Comparison of ENCODE assay signal across 28 cellular contexts in genomic region chr19:48379058-48379457, GRCh38. TPM values are rescaled to one million over a fixed set of nuclear protein-coding genes. Genes with fewer than 3 reads are reported as not detected.
DNase-seq lines count a peak whose midpoint lies in the region; ATAC-seq and TF ChIP-seq lines count a peak whose summit lies in the region.
"Had no signal": no experiment of that assay in that cellular context is flagged by ENCODE, and none has a peak within 500 bp of the region (broad histone marks: within the 10 kb centered on the region; RNA-seq: fewer than 3 reads in every experiment).

No MANE protein-coding gene starts in this region.

- H3K27me3 ChIP-seq in MM.1S (replicated peaks; ENCODE audit: insufficient read depth, low read length), result no peaks in the 10 kb centered on the region
- H3K27me3 ChIP-seq: BLaER1 treated with 17β-estradiol and CSF1 and Interleukin-3, amounts not matched to agents 10 nM and 100 nM; foreskin keratinocyte; heart right ventricle; SJSA1 had no signal

- POLR2A ChIA-PET in activated naive CD8-positive, alpha-beta T cell treated with anti-CD3 and anti-CD28 coated beads, Interleukin-2, amount 10 ng/mL, durations not matched to agents 7 days and 5 days (lab: Charles Lee), result no interaction called here

- H3K4me3 Mint-ChIP-seq in activated naive CD8-positive, alpha-beta T cell treated with anti-CD3 and anti-CD28 coated beads, Interleukin-2, amount 10 ng/mL, durations not matched to agents 7 days and 5 days, result no peak overlapping the region
- no peak overlapping the region for H3K4me3 Mint-ChIP-seq in activated naive CD8-positive, alpha-beta T cell treated with anti-CD3 and anti-CD28 coated beads for 36 hours
- no peak overlapping the region for H3K4me3 Mint-ChIP-seq in chondrocyte (ENCODE audit: unreplicated experiment)
- H3K4me3 Mint-ChIP-seq: activated CD4-positive, alpha-beta memory T cell treated with anti-CD3 and anti-CD28 coated beads, Interleukin-2, amount 10 ng/mL, durations not matched to agents 7 days and 5 days; effector memory CD8-positive, alpha-beta T cell; type B pancreatic cell had no signal

- no peak overlapping the region for H2AFZ ChIP-seq in MM.1S (ENCODE audit: low read length)

- TF ChIP-seq CTCF in MM.1S (IDR thresholded peaks at IDR 0.05; ENCODE audit: low read length), result no peak
- TF ChIP-seq CTCF in chondrocyte (IDR thresholded peaks at IDR 0.05), result no peak

- no peaks in the 10 kb centered on the region for H4K20me1 ChIP-seq in MM.1S (ENCODE audit: insufficient read depth, low read length)

- H3K27ac Mint-ChIP-seq in activated naive CD8-positive, alpha-beta T cell treated with anti-CD3 and anti-CD28 coated beads, Interleukin-2, amount 10 ng/mL, durations not matched to agents 7 days and 5 days, result no peak overlapping the region
- no peak overlapping the region for H3K27ac Mint-ChIP-seq in activated naive CD8-positive, alpha-beta T cell treated with anti-CD3 and anti-CD28 coated beads for 36 hours
- peak overlapping the region; percentile 71 for H3K27ac Mint-ChIP-seq in chondrocyte (ENCODE audit: unreplicated experiment)
- H3K27ac Mint-ChIP-seq: activated CD4-positive, alpha-beta memory T cell treated with anti-CD3 and anti-CD28 coated beads, Interleukin-2, amount 10 ng/mL, durations not matched to agents 7 days and 5 days; effector memory CD8-positive, alpha-beta T cell; type B pancreatic cell had no signal

- H3K27me3 Mint-ChIP-seq in activated naive CD8-positive, alpha-beta T cell treated with anti-CD3 and anti-CD28 coated beads, Interleukin-2, amount 10 ng/mL, durations not matched to agents 7 days and 5 days, result no peaks in the 10 kb centered on the region
- H3K27me3 Mint-ChIP-seq in activated naive CD8-positive, alpha-beta T cell treated with anti-CD3 and anti-CD28 coated beads for 36 hours, result no peaks in the 10 kb centered on the region
- H3K27me3 Mint-ChIP-seq in chondrocyte (ENCODE audit: low read depth), result no peaks in the 10 kb centered on the region
- H3K27me3 Mint-ChIP-seq: activated CD4-positive, alpha-beta memory T cell treated with anti-CD3 and anti-CD28 coated beads, Interleukin-2, amount 10 ng/mL, durations not matched to agents 7 days and 5 days; effector memory CD8-positive, alpha-beta T cell; type B pancreatic cell had no signal

- H3K36me3 Mint-ChIP-seq in activated naive CD8-positive, alpha-beta T cell treated with anti-CD3 and anti-CD28 coated beads, Interleukin-2, amount 10 ng/mL, durations not matched to agents 7 days and 5 days, result peaks cover 8% of the 10 kb centered on the region
- H3K36me3 Mint-ChIP-seq in activated naive CD8-positive, alpha-beta T cell treated with anti-CD3 and anti-CD28 coated beads for 36 hours, result peaks cover 12% of the 10 kb centered on the region
- peaks cover 16% of the 10 kb centered on the region for H3K36me3 Mint-ChIP-seq in chondrocyte (ENCODE audit: low read depth)

- ATAC-seq in activated naive CD8-positive, alpha-beta T cell treated with anti-CD3 and anti-CD28 coated beads, Interleukin-2, amount 10 ng/mL, durations not matched to agents 7 days and 5 days (ENCODE audit: low read depth), result peak; percentile 58
- ATAC-seq in GM21737 (IDR thresholded peaks at IDR 0.05; ENCODE audit: unreplicated experiment), result no peak
- ATAC-seq in HG03280 (IDR thresholded peaks at IDR 0.05; ENCODE audit: unreplicated experiment), result no peak
- ATAC-seq: activated CD4-positive, CD25-positive, alpha-beta regulatory T cell treated with anti-CD3 and anti-CD28 coated beads, Interleukin-2, amount 50 U/mL, for 24 hours; effector memory CD8-positive, alpha-beta T cell; foreskin keratinocyte; heart right ventricle had no signal

- H3K4me1 ChIP-seq in MM.1S (ENCODE audit: low read length), result peaks cover 36% of the 10 kb centered on the region
- H3K4me1 ChIP-seq: foreskin keratinocyte, heart right ventricle, SJSA1 had no signal

- no peak for DNase-seq in activated naive CD8-positive, alpha-beta T cell treated with anti-CD3 and anti-CD28 coated beads, Interleukin-2, amount 10 ng/mL, durations not matched to agents 7 days and 5 days
- DNase-seq in activated naive CD8-positive, alpha-beta T cell treated with anti-CD3 and anti-CD28 coated beads for 36 hours, result no peak
- DNase-seq in MM.1S (peak; percentile 73), chondrocyte (ENCODE audit: low spot score) (no peak), mucosa of gallbladder (ENCODE audit: low spot score) (no peak), dermis blood vessel endothelial cell (no peak)
- DNase-seq: activated CD4-positive, alpha-beta memory T cell treated with anti-CD3 and anti-CD28 coated beads, Interleukin-2, amount 10 ng/mL, durations not matched to agents 7 days and 5 days; activated gamma-delta T cell treated with Interleukin-2 at 50 U/mL for 16 hours; DMS79 treated with DMSO at 0.1 percent for 48 hours; effector memory CD8-positive, alpha-beta T cell; foreskin keratinocyte; heart right ventricle; NCI-H2029 treated with DMSO at 0.1 percent for 48 hours; NCI-H748 treated with DMSO at 0.1 percent for 48 hours; right cardiac atrium; stimulated activated CD4-positive, alpha-beta T cell treated with anti-CD3 and anti-CD28 coated beads, Interleukin-4, amount 100 ng/mL, for 1 hour had no signal

- H3K4me2 ChIP-seq in MM.1S (ENCODE audit: low read depth, low read length), result peak overlapping the region; percentile 40; the same call in 1 of the 2 replicates

- no peaks in the 10 kb centered on the region for H3K9me3 Mint-ChIP-seq in activated naive CD8-positive, alpha-beta T cell treated with anti-CD3 and anti-CD28 coated beads, Interleukin-2, amount 10 ng/mL, durations not matched to agents 7 days and 5 days
- no peaks in the 10 kb centered on the region for H3K9me3 Mint-ChIP-seq in activated naive CD8-positive, alpha-beta T cell treated with anti-CD3 and anti-CD28 coated beads for 36 hours
- no peaks in the 10 kb centered on the region for H3K9me3 Mint-ChIP-seq in chondrocyte (ENCODE audit: low read depth)
- H3K9me3 Mint-ChIP-seq: activated CD4-positive, alpha-beta memory T cell treated with anti-CD3 and anti-CD28 coated beads, Interleukin-2, amount 10 ng/mL, durations not matched to agents 7 days and 5 days; effector memory CD8-positive, alpha-beta T cell; type B pancreatic cell had no signal

- no peaks in the 10 kb centered on the region for H3K9me2 ChIP-seq in MM.1S (replicated peaks; ENCODE audit: insufficient read depth, low read length)

- peak overlapping the region; percentile 7; the same call in 1 of the 2 replicates for H3K4me3 ChIP-seq in MM.1S (ENCODE audit: low read length)
- H3K4me3 ChIP-seq: BLaER1 treated with 17β-estradiol and CSF1 and Interleukin-3, amounts not matched to agents 10 nM and 100 nM; coronary artery; heart right ventricle; SJSA1 had no signal

- peaks cover 6% of the 10 kb centered on the region for H3K4me1 Mint-ChIP-seq in activated naive CD8-positive, alpha-beta T cell treated with anti-CD3 and anti-CD28 coated beads, Interleukin-2, amount 10 ng/mL, durations not matched to agents 7 days and 5 days
- no peaks in the 10 kb centered on the region for H3K4me1 Mint-ChIP-seq in activated naive CD8-positive, alpha-beta T cell treated with anti-CD3 and anti-CD28 coated beads for 36 hours
- H3K4me1 Mint-ChIP-seq in chondrocyte (ENCODE audit: low read depth), result no peaks in the 10 kb centered on the region
- H3K4me1 Mint-ChIP-seq: activated CD4-positive, alpha-beta memory T cell treated with anti-CD3 and anti-CD28 coated beads, Interleukin-2, amount 10 ng/mL, durations not matched to agents 7 days and 5 days had no signal

- peak overlapping the region; percentile 40 for H3K9ac ChIP-seq in MM.1S (ENCODE audit: low read length)
- H3K9ac ChIP-seq: BLaER1 treated with 17β-estradiol and CSF1 and Interleukin-3, amounts not matched to agents 10 nM and 100 nM had no signal

- H3K9me3 ChIP-seq in MM.1S (replicated peaks; ENCODE audit: insufficient read depth, low read length), result no peaks in the 10 kb centered on the region
- H3K9me3 ChIP-seq: BLaER1 treated with 17β-estradiol and CSF1 and Interleukin-3, amounts not matched to agents 10 nM and 100 nM; heart right ventricle; SJSA1 had no signal

- H3F3A ChIP-seq in MM.1S (ENCODE audit: insufficient read depth, low read length), result peaks cover 60% of the 10 kb centered on the region

- H3K27ac ChIP-seq in MM.1S (ENCODE audit: low read length), result peak overlapping the region; percentile 95
- H3K27ac ChIP-seq: coronary artery, foreskin keratinocyte, heart right ventricle, HL-60, SJSA1 had no signal

- peaks cover 12% of the 10 kb centered on the region; the same call in 1 of the 2 replicates for H3K36me3 ChIP-seq in MM.1S (replicated peaks; ENCODE audit: insufficient read depth, low read length)

- H3K79me2 ChIP-seq in MM.1S (ENCODE audit: low read length), result peaks cover 24% of the 10 kb centered on the region

RNA-seq across cellular contexts. Expression of gene KDELR1, which starts 12.3 kb away (rescaled TPM):
- 10 to 100 TPM; 75.8 to 75.9 TPM for total RNA-seq in activated naive CD8-positive, alpha-beta T cell treated with anti-CD3 and anti-CD28 coated beads, Interleukin-2, amount 10 ng/mL, durations not matched to agents 7 days and 5 days
- total RNA-seq in activated naive CD8-positive, alpha-beta T cell treated with anti-CD3 and anti-CD28 coated beads for 36 hours, result 10 to 100 TPM; 72.5 to 73.9 TPM
- total RNA-seq in chondrocyte (251 to 261 TPM (median 251 TPM) in 3 replicates), mucosa of gallbladder (205 TPM), dermis blood vessel endothelial cell (37.6 and 70.8 TPM in 2 replicates)

RNA-seq across cellular contexts. Expression of gene GRIN2D, which starts 14.4 kb away (rescaled TPM):
- under 1 TPM; 0.14 to 0.17 TPM for total RNA-seq in activated naive CD8-positive, alpha-beta T cell treated with anti-CD3 and anti-CD28 coated beads, Interleukin-2, amount 10 ng/mL, durations not matched to agents 7 days and 5 days
- under 1 TPM; 0.28 to 0.29 TPM for total RNA-seq in activated naive CD8-positive, alpha-beta T cell treated with anti-CD3 and anti-CD28 coated beads for 36 hours
- 2.4 to 5.1 TPM (median 4.9 TPM) in 3 replicates for total RNA-seq in chondrocyte
- total RNA-seq in mucosa of gallbladder, result 0.69 TPM
- total RNA-seq in dermis blood vessel endothelial cell, result 0.51 and 0.79 TPM in 2 replicates

RNA-seq across cellular contexts. Expression of gene SYNGR4, which starts 14.9 kb away (rescaled TPM):
- total RNA-seq in activated naive CD8-positive, alpha-beta T cell treated with anti-CD3 and anti-CD28 coated beads, Interleukin-2, amount 10 ng/mL, durations not matched to agents 7 days and 5 days, result under 1 TPM in 1 of 2 experiments, not detected in 1; 0.30 TPM
- under 1 TPM in 1 of 2 experiments, not detected in 1; 0.31 TPM for total RNA-seq in activated naive CD8-positive, alpha-beta T cell treated with anti-CD3 and anti-CD28 coated beads for 36 hours
- total RNA-seq in chondrocyte (not detected in 3 replicates), mucosa of gallbladder (not detected), dermis blood vessel endothelial cell (not detected in 2 replicates)
- total RNA-seq: bronchial epithelial cell; heart right ventricle; lung microvascular endothelial cell; right cardiac atrium; SJSA1; subcutaneous adipose tissue; T-helper 1 cell treated with Interleukin-12 subunit alpha and Interleukin-12 subunit beta and Interleukin-4 antibody, amounts not matched to agents 30 ng/mL and 1 ng/mL, for 36 hours had no signal

RNA-seq across cellular contexts. Expression of gene TMEM143, which starts 15.3 kb away (rescaled TPM):
- 10 to 100 TPM; 24.8 to 26.1 TPM for total RNA-seq in activated naive CD8-positive, alpha-beta T cell treated with anti-CD3 and anti-CD28 coated beads, Interleukin-2, amount 10 ng/mL, durations not matched to agents 7 days and 5 days
- total RNA-seq in activated naive CD8-positive, alpha-beta T cell treated with anti-CD3 and anti-CD28 coated beads for 36 hours, result 10 to 100 TPM; 15.5 to 16.6 TPM
- total RNA-seq in chondrocyte, result 5.4 to 14.0 TPM (median 10.1 TPM) in 3 replicates
- total RNA-seq in mucosa of gallbladder, result 18.0 TPM
- 1.9 and 3.8 TPM in 2 replicates for total RNA-seq in dermis blood vessel endothelial cell

RNA-seq across cellular contexts. Expression of gene EMP3, which starts 53.7 kb away (rescaled TPM):
- total RNA-seq in activated naive CD8-positive, alpha-beta T cell treated with anti-CD3 and anti-CD28 coated beads, Interleukin-2, amount 10 ng/mL, durations not matched to agents 7 days and 5 days, result 100 to 1,000 TPM; 285 to 303 TPM
- 100 to 1,000 TPM; 185 to 187 TPM for total RNA-seq in activated naive CD8-positive, alpha-beta T cell treated with anti-CD3 and anti-CD28 coated beads for 36 hours
- total RNA-seq in chondrocyte (257 to 284 TPM (median 277 TPM) in 3 replicates), mucosa of gallbladder (52.4 TPM), dermis blood vessel endothelial cell (4.0 and 7.3 TPM in 2 replicates)
